Comparison of ENCODE assay signal across 8 cellular contexts in genomic region chr19:35140898-35141626, GRCh38. TPM values are rescaled to one million over a fixed set of nuclear protein-coding genes. Genes with fewer than 3 reads are reported as not detected.
DNase-seq lines count a peak whose midpoint lies in the region; ATAC-seq and TF ChIP-seq lines count a peak whose summit lies in the region.

No MANE protein-coding gene starts in this region.

- no peaks in the 10 kb centered on the region for H3K9me3 ChIP-seq in HUES48 (ENCODE audit: control insufficient read depth, insufficient read depth, low read length)

- peaks cover 53% of the 10 kb centered on the region for H3K27me3 Mint-ChIP-seq in neural crest cell (ENCODE audit: low read depth)
- peaks cover 4% of the 10 kb centered on the region for H3K27me3 Mint-ChIP-seq in stimulated activated naive CD8-positive, alpha-beta T cell treated with anti-CD3 and anti-CD28 coated beads, Interleukin-15, Interleukin-2, amounts not matched to agents 100 ng/mL and 50 ng/mL, for 24 hours

- H3K36me3 ChIP-seq in HUES48 (ENCODE audit: control insufficient read depth, insufficient read depth, low read length): no peaks in the 10 kb centered on the region

- 0 out of 2 replicates have a peak overlapping the region, but pooled peaks have one; percentile 37 for H3K27ac ChIP-seq in 22Rv1
- no peak overlapping the region for H3K27ac ChIP-seq in HUES48 (ENCODE audit: low read depth, low read length)

- H3K4me1 ChIP-seq in HUES48 (ENCODE audit: control insufficient read depth, insufficient read depth, low read length): peaks cover 22% of the 10 kb centered on the region

- H3K27me3 ChIP-seq in HUES48 (ENCODE audit: control insufficient read depth, insufficient read depth, low read length): peaks cover 25% of the 10 kb centered on the region

- H3K4me3 Mint-ChIP-seq in neural crest cell: peak overlapping the region; percentile 81
- H3K4me3 Mint-ChIP-seq in stimulated activated naive CD8-positive, alpha-beta T cell treated with anti-CD3 and anti-CD28 coated beads, Interleukin-15, Interleukin-2, amounts not matched to agents 100 ng/mL and 50 ng/mL, for 24 hours: peak overlapping the region; percentile 84

- peak overlapping the region; percentile 89 for H3K27ac Mint-ChIP-seq in neural crest cell (ENCODE audit: unreplicated experiment)
- H3K27ac Mint-ChIP-seq in stimulated activated naive CD8-positive, alpha-beta T cell treated with anti-CD3 and anti-CD28 coated beads, Interleukin-15, Interleukin-2, amounts not matched to agents 100 ng/mL and 50 ng/mL, for 24 hours: peak overlapping the region; percentile 76

- TF ChIP-seq CTCF in 22Rv1 (IDR thresholded peaks at IDR 0.05) (peak; percentile 80), foreskin fibroblast (IDR thresholded peaks at IDR 0.05; ENCODE audit: low read depth, low read length) (peak; percentile 33), neural crest cell (conservative IDR thresholded peaks at IDR 0.05) (peak; percentile 49)

- ATAC-seq in GM18505 (IDR thresholded peaks at IDR 0.05; ENCODE audit: unreplicated experiment): peak; percentile 62

- DNase-seq in activated gamma-delta T cell treated with Interleukin-2 at 50 U/mL for 16 hours (peak; percentile 94), foreskin fibroblast (peak; percentile 91 to 95), neural crest cell (ENCODE audit: low read depth, low spot score) (peak; percentile 94)

- no peaks in the 10 kb centered on the region for H3K36me3 Mint-ChIP-seq in neural crest cell (ENCODE audit: low read depth)
- H3K36me3 Mint-ChIP-seq in stimulated activated naive CD8-positive, alpha-beta T cell treated with anti-CD3 and anti-CD28 coated beads, Interleukin-15, Interleukin-2, amounts not matched to agents 100 ng/mL and 50 ng/mL, for 24 hours (ENCODE audit: low read depth): no peaks in the 10 kb centered on the region

- no peak for TF ChIP-seq POLR2A in GM18505 (IDR thresholded peaks at IDR 0.05; ENCODE audit: borderline replicate concordance, extremely low read depth, insufficient read depth, insufficient read length)
- 0 out of 2 replicates have a peak, but pooled peaks have one; percentile 32 for TF ChIP-seq POLR2A in Raji (IDR thresholded peaks at IDR 0.05; ENCODE audit: insufficient read depth, low read depth, low read length)

- no peaks in the 10 kb centered on the region for H3K9me3 Mint-ChIP-seq in neural crest cell
- H3K9me3 Mint-ChIP-seq in stimulated activated naive CD8-positive, alpha-beta T cell treated with anti-CD3 and anti-CD28 coated beads, Interleukin-15, Interleukin-2, amounts not matched to agents 100 ng/mL and 50 ng/mL, for 24 hours: no peaks in the 10 kb centered on the region

- peaks cover 54% of the 10 kb centered on the region for H3K4me1 Mint-ChIP-seq in neural crest cell
- peaks cover 26% of the 10 kb centered on the region for H3K4me1 Mint-ChIP-seq in stimulated activated naive CD8-positive, alpha-beta T cell treated with anti-CD3 and anti-CD28 coated beads, Interleukin-15, Interleukin-2, amounts not matched to agents 100 ng/mL and 50 ng/mL, for 24 hours (ENCODE audit: low read depth)

- H3K9ac ChIP-seq in HUES48 (ENCODE audit: low read depth, low read length): no peak overlapping the region

- H3K4me3 ChIP-seq in HUES48 (ENCODE audit: low read depth, low read length): peak overlapping the region; percentile 59
- H3K4me3 ChIP-seq in foreskin fibroblast (ENCODE audit: low read depth in 1 of 2, low read length in 2 of 2): peak overlapping the region in 1 of 2 donors; percentile 59

RNA-seq across cellular contexts. Expression of gene FXYD7, which starts 2.0 kb away (rescaled TPM):
- total RNA-seq in neural crest cell: 1.1 and 1.4 TPM in 2 replicates

RNA-seq across cellular contexts. Expression of gene FXYD1, which starts 2.4 kb away (rescaled TPM):
- total RNA-seq in neural crest cell: 4.2 and 6.5 TPM in 2 replicates

RNA-seq across cellular contexts. Expression of gene LGI4, which starts 6.2 kb away (rescaled TPM):
- total RNA-seq in neural crest cell: 15.9 and 16.1 TPM in 2 replicates

RNA-seq across cellular contexts. Expression of gene FXYD5, which starts 13.5 kb away (rescaled TPM):
- total RNA-seq in neural crest cell: 13.3 and 17.0 TPM in 2 replicates

RNA-seq across cellular contexts. Expression of gene FXYD3, which starts 25.4 kb away (rescaled TPM):
- total RNA-seq in neural crest cell: 2.5 and 2.8 TPM in 2 replicates
